ENCODE assay signal across 8 cellular contexts in the genomic region with DNA sequence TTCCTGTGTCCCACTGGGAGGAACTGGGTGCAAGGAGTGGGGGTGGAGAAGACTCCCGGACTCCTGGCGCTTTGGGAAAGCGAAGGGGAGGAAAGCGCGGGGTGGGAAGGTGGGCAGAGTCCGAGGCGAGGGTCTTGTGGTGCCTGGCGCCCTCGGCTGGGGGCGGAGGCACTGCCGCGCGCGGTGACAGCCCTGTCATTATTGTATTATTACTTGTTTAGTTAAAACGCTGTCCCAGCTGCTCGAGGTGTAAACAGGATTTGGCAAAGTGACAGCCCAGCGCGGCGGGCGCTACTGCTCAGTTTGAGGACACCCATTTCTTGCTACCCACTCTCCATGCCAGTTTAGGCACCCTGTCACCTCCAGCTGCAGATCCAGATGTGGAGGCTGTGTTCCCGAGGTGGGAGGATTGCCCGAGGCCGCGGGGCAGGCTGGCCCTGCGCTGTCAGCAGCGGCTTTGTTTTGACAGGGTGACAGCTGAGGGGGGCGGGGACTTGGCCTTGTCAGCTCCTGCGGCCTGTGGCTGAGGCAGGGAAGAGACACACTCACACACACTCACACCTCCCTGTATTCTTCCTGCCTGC. TPM values are rescaled to one million over a fixed set of nuclear protein-coding genes. Genes with fewer than 3 reads are reported as not detected.
DNase-seq lines count a peak whose midpoint lies in the region; ATAC-seq lines count a peak whose summit lies in the region.

No MANE protein-coding gene starts in this region.

- H3K9me3 Mint-ChIP-seq in activated CD8-positive, alpha-beta T cell treated with anti-CD3 and anti-CD28 coated beads, Interleukin-2, amount 10 ng/mL, durations not matched to agents 7 days and 5 days (ENCODE audit: insufficient read depth), result no peaks in the 10 kb centered on the region
- H3K9me3 Mint-ChIP-seq in memory B cell, result no peaks in the 10 kb centered on the region

- H3K27ac Mint-ChIP-seq in activated CD8-positive, alpha-beta T cell treated with anti-CD3 and anti-CD28 coated beads, Interleukin-2, amount 10 ng/mL, durations not matched to agents 7 days and 5 days, result peak overlapping the region; percentile 95
- H3K27ac Mint-ChIP-seq in memory B cell, result peak overlapping the region; percentile 87

- CTCF ChIA-PET in activated CD8-positive, alpha-beta T cell treated with anti-CD3 and anti-CD28 coated beads, Interleukin-2, amount 10 ng/mL, durations not matched to agents 7 days and 5 days (lab: Charles Lee), result interaction anchor here (0.7 to 2.2 kb wide), 10 partner anchors 28 to 165 kb away, joined by 3 to 14 read pairs (median 3); no protein-coding TSS in a partner anchor

- in situ Hi-C loops in ACHN (cut with HindIII; ENCODE audit: low pct_ligation_motif_present, low pct_unique_long_range_greater_than_20kb, low sequenced_read_pairs), result no loop called here

- H3K4me1 Mint-ChIP-seq in activated CD8-positive, alpha-beta T cell treated with anti-CD3 and anti-CD28 coated beads, Interleukin-2, amount 10 ng/mL, durations not matched to agents 7 days and 5 days (ENCODE audit: low read depth), result peaks cover 62% of the 10 kb centered on the region
- peaks cover 29% of the 10 kb centered on the region for H3K4me1 Mint-ChIP-seq in memory B cell

- peak; percentile 48 for DNase-seq in ACHN
- peak; percentile 69 to 84 for DNase-seq in NCI-H526 (lab: John Stamatoyannopoulos, UW)
- DNase-seq in activated CD8-positive, alpha-beta T cell treated with anti-CD3 and anti-CD28 coated beads, Interleukin-2, amount 10 ng/mL, durations not matched to agents 7 days and 5 days, result peak; percentile 85
- DNase-seq in effector CD4-positive, alpha-beta T cell, result peak; percentile 65
- DNase-seq in memory B cell (ENCODE audit: low spot score in 2 of 2), result peak; percentile 34 to 54
- peak; percentile 61 for DNase-seq in stimulated activated CD8-positive, alpha-beta memory T cell treated with anti-CD3 and anti-CD28 coated beads, Interleukin-12 subunit alpha, Interleukin-12 subunit beta, amount 100 ng/mL, for 1 hour (ENCODE audit: low read depth)

- no peaks in the 10 kb centered on the region for H3K27me3 Mint-ChIP-seq in activated CD8-positive, alpha-beta T cell treated with anti-CD3 and anti-CD28 coated beads, Interleukin-2, amount 10 ng/mL, durations not matched to agents 7 days and 5 days (ENCODE audit: low read depth)
- H3K27me3 Mint-ChIP-seq in memory B cell, result no peaks in the 10 kb centered on the region

- peak overlapping the region; percentile 97 for H3K4me3 Mint-ChIP-seq in activated CD8-positive, alpha-beta T cell treated with anti-CD3 and anti-CD28 coated beads, Interleukin-2, amount 10 ng/mL, durations not matched to agents 7 days and 5 days
- peak overlapping the region; percentile 97 for H3K4me3 Mint-ChIP-seq in memory B cell

- H3K36me3 Mint-ChIP-seq in activated CD8-positive, alpha-beta T cell treated with anti-CD3 and anti-CD28 coated beads, Interleukin-2, amount 10 ng/mL, durations not matched to agents 7 days and 5 days (ENCODE audit: low read depth), result peaks cover 41% of the 10 kb centered on the region
- no peaks in the 10 kb centered on the region for H3K36me3 Mint-ChIP-seq in memory B cell

- ATAC-seq in GM18868 (IDR thresholded peaks at IDR 0.05; ENCODE audit: unreplicated experiment), result peak; percentile 45
- ATAC-seq in HG03108 (IDR thresholded peaks at IDR 0.05; ENCODE audit: unreplicated experiment), result peak; percentile 46
- ATAC-seq in activated CD8-positive, alpha-beta T cell treated with anti-CD3 and anti-CD28 coated beads, Interleukin-2, amount 10 ng/mL, durations not matched to agents 7 days and 5 days, result peak; percentile 39
- ATAC-seq in memory B cell (ENCODE audit: low read depth), result peak; percentile 28

- POLR2A ChIA-PET in activated CD8-positive, alpha-beta T cell treated with anti-CD3 and anti-CD28 coated beads, Interleukin-2, amount 10 ng/mL, durations not matched to agents 7 days and 5 days (lab: Charles Lee), result interaction anchor here (0.6 to 5.8 kb wide), 13 partner anchors 11 to 147 kb away, joined by 3 to 48 read pairs (median 4); a partner anchor contains a TSS

RNA-seq across cellular contexts. Expression of a gene that starts 1.0 kb away (rescaled TPM):
- 100 to 1,000 TPM; 112 to 120 TPM for total RNA-seq in activated CD8-positive, alpha-beta T cell treated with anti-CD3 and anti-CD28 coated beads, Interleukin-2, amount 10 ng/mL, durations not matched to agents 7 days and 5 days

RNA-seq across cellular contexts. Expression of a gene that starts 29.2 kb away (rescaled TPM):
- not detected for total RNA-seq in activated CD8-positive, alpha-beta T cell treated with anti-CD3 and anti-CD28 coated beads, Interleukin-2, amount 10 ng/mL, durations not matched to agents 7 days and 5 days

Comparison
In these comparisons a context has a peak if more than half of its experiments do, and no peak if none do; other contexts are left out.
1. Peak in every context shown above with its lines: DNase-seq and ATAC-seq.